In the genomic region with DNA sequence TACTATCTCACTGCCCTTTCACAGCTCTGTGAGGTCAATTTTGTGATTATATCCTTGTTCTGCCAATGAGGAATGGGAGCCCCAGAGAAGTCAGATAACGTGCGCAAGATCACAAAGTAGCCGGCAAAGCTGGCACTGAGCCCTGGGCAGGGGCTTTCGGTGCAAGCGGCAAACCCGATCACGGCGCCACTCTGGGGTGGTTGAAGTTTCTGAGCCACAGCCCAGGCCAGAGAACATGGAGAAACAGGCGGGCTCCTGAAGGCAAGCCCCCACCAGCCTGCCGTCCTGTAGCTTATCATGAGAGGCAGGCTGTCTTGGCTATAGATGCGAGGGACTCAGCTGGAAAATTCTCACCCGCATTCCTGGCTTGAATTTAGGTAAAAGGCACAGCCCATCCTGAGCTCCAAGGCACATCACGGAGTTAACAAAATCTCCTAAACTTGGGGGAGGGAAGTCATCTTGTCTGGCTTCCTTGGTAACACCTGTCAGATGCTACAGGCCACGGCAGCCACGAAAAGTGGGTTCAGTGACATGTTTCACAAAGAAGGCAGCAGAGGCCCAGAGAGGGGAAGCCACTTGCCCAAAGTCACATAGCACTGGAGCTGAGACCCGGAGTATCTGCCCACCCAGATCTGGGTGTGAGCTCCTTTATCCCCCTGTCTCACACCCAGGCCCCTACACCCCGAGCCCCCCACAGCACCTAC, we compare ENCODE assay signal across 32 cellular contexts. TPM values are rescaled to one million over a fixed set of nuclear protein-coding genes. Genes with fewer than 3 reads are reported as not detected.
"Had no signal": no experiment of that assay in that cellular context is flagged by ENCODE, and none has a peak within 500 bp of the region (broad histone marks: within the 10 kb centered on the region; RNA-seq: fewer than 3 reads in every experiment).

No MANE protein-coding gene starts in this region.

- H3K27ac ChIP-seq: hepatocyte, left ventricle myocardium inferior, neural progenitor cell, neutrophil, ovary, right atrium auricular region, right lobe of liver, stomach, testis, thyroid gland, transverse colon, upper lobe of left lung, vagina had no signal

- ATAC-seq: naive thymus-derived CD4-positive, alpha-beta T cell; right lobe of liver; stimulated activated naive B cell treated with anti-CD40 and anti-IgM and Interleukin-4, amounts not matched to agents 10 μg/mL and 1 μg/mL and 100 μg/mL, for 72 hours; stimulated activated naive CD8-positive, alpha-beta T cell treated with anti-CD3 and anti-CD28 coated beads, Interleukin-15, Interleukin-2, amounts not matched to agents 100 U/mL and 50 U/mL, for 24 hours had no signal

- H3K4me1 ChIP-seq: neural progenitor cell, right atrium auricular region, testis, thyroid gland, transverse colon, vagina had no signal

- H3K36me3 ChIP-seq: neural progenitor cell, neutrophil, ovary, right lobe of liver, stomach, thyroid gland, transverse colon, upper lobe of left lung, vagina had no signal

- H3K4me3 Mint-ChIP-seq: mesothelial cell of epicardium; naive thymus-derived CD4-positive, alpha-beta T cell; nephron progenitor cell; stimulated activated naive B cell treated with anti-CD40 and anti-IgM and Interleukin-4, amounts not matched to agents 10 μg/mL and 1 μg/mL and 100 μg/mL, for 72 hours had no signal

- H3K9me3 ChIP-seq: left ventricle myocardium inferior, neutrophil, ovary, right atrium auricular region, right lobe of liver, stomach, testis, thyroid gland, transverse colon, upper lobe of left lung, vagina had no signal

- H3K4me3 ChIP-seq: hepatocyte, left ventricle myocardium inferior, lung, neural progenitor cell, ovary, right atrium auricular region, right lobe of liver, smooth muscle cell, stomach, testis, thyroid gland, transverse colon, upper lobe of left lung, vagina had no signal

- H3K9me3 Mint-ChIP-seq: mesothelial cell of epicardium; naive thymus-derived CD4-positive, alpha-beta T cell; nephron progenitor cell; neural progenitor cell; stimulated activated naive B cell treated with anti-CD40 and anti-IgM and Interleukin-4, amounts not matched to agents 10 μg/mL and 1 μg/mL and 100 μg/mL, for 72 hours had no signal

- H3K27ac Mint-ChIP-seq: mesothelial cell of epicardium; naive thymus-derived CD4-positive, alpha-beta T cell; nephron progenitor cell; neural progenitor cell; progenitor cell of endocrine pancreas; stimulated activated naive B cell treated with anti-CD40 and anti-IgM and Interleukin-4, amounts not matched to agents 10 μg/mL and 1 μg/mL and 100 μg/mL, for 72 hours had no signal

- DNase-seq: islet precursor cell; left ventricle myocardium inferior; mesendoderm; naive thymus-derived CD4-positive, alpha-beta T cell; nephron progenitor cell; occipital lobe; ovary; right lobe of liver; stimulated activated CD4-positive, alpha-beta T cell treated with anti-CD3 and anti-CD28 coated beads, Interleukin-15, amount 100 ng/mL, for 24 hours; stimulated activated CD4-positive, alpha-beta T cell treated with anti-CD3 and anti-CD28 coated beads, Interleukin-2, amount 100 ng/mL, for 24 hours; stimulated activated CD4-positive, alpha-beta T cell treated with anti-CD3 and anti-CD28 coated beads, Interleukin-4, amount 100 ng/mL, for 1 hour; stimulated activated naive B cell treated with anti-CD40 and anti-IgM and Interleukin-4, amounts not matched to agents 10 μg/mL and 1 μg/mL and 100 μg/mL, for 72 hours; stimulated activated naive CD8-positive, alpha-beta T cell treated with anti-CD3 and anti-CD28 coated beads, Interleukin-15, Interleukin-2, amounts not matched to agents 100 U/mL and 50 U/mL, for 24 hours; stomach; testis; thyroid gland; transverse colon had no signal

- H3K36me3 Mint-ChIP-seq: mesothelial cell of epicardium; naive thymus-derived CD4-positive, alpha-beta T cell; neural progenitor cell; stimulated activated naive B cell treated with anti-CD40 and anti-IgM and Interleukin-4, amounts not matched to agents 10 μg/mL and 1 μg/mL and 100 μg/mL, for 72 hours had no signal

- H3K27me3 ChIP-seq: neural progenitor cell, ovary, right atrium auricular region, testis, vagina had no signal

RNA-seq across cellular contexts. Expression of gene TNNT1, which starts 12.5 kb away (rescaled TPM):
- total RNA-seq: occipital lobe, thyroid gland had no signal
- polyA plus RNA-seq: naive thymus-derived CD4-positive, alpha-beta T cell; urinary bladder had no signal

RNA-seq across cellular contexts. Expression of gene TNNI3, which starts 21.0 kb away (rescaled TPM):
- total RNA-seq: mononuclear cell; naive thymus-derived CD4-positive, alpha-beta T cell; occipital lobe; pulmonary artery endothelial cell; smooth muscle cell; stomach; thyroid gland; transverse colon; urinary bladder; vagina had no signal
- polyA plus RNA-seq: naive thymus-derived CD4-positive, alpha-beta T cell; urinary bladder had no signal

RNA-seq across cellular contexts. Expression of gene DNAAF3, which starts 29.9 kb away (rescaled TPM):
- total RNA-seq: naive thymus-derived CD4-positive, alpha-beta T cell; skeletal muscle tissue had no signal
- polyA plus RNA-seq: naive thymus-derived CD4-positive, alpha-beta T cell had no signal

RNA-seq across cellular contexts. Expression of gene SYT5, which starts 43.5 kb away (rescaled TPM):
- total RNA-seq: left ventricle myocardium inferior, pulmonary artery endothelial cell, renal cortical epithelial cell, skeletal muscle tissue, smooth muscle cell, thyroid gland, vagina had no signal
- polyA plus RNA-seq: naive thymus-derived CD4-positive, alpha-beta T cell; ovary; smooth muscle cell had no signal
